Comparison of ENCODE assay signal across 1 cellular context in the genomic region with DNA sequence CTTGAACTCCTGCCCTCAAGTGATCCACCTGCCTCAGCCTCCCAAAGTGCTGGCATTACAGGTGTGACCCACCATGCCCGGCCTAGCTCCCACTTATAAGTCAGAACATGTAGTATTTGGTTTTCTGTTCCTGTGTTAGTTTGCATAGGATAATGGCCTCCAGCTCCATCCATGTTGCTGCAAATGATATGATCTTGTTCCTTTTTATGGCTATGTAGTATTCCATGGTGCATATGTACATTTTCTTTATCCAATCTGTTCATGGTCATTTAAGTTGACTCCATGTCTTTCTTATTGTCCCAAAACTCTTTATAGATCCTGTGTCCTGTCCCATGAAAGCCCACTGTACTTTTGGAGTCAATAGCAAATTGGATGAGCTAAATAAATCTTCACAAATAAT. TPM values are rescaled to one million over a fixed set of nuclear protein-coding genes. Genes with fewer than 3 reads are reported as not detected.
"Had no signal": no experiment of that assay in that cellular context is flagged by ENCODE, and none has a peak within 500 bp of the region (broad histone marks: within the 10 kb centered on the region; RNA-seq: fewer than 3 reads in every experiment).

No MANE protein-coding gene starts in this region.

RNA-seq across cellular contexts. Expression of a gene that starts 7.0 kb away (rescaled TPM):
- polyA plus RNA-seq: aorta had no signal
